In the genomic region with DNA sequence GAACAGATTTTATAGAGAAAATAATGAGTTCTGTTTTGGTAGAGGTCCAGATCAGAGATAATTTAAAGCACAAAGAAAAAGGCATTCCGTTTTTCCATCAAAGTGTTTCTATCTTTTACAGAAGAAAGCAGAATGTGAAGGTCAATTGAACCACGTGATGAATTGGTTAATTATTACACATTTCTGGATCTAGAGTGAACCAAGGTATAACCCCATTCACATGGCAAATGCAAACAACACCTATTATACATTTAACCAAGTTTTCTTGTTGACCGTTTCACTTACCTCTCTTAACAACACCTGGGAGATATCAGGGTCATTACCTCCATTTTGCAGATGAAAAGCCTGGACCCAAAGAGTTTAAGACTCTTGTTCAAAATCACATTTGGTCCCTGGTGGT, we compare ENCODE assay signal across 1 cellular context.
TF ChIP-seq lines count a peak whose summit lies in the region.

No MANE protein-coding gene starts in this region.

TF ChIP-seq in GM12878, 131 proteins besides CTCF, POLR2A, EP300 and RAD21:
- no peak for TF ChIP-seq ZBTB33 (IDR thresholded peaks at IDR 0.05)
- 0 out of 2 replicates have a peak, but pooled peaks have one; percentile 20 for TF ChIP-seq RAD51 (IDR thresholded peaks at IDR 0.05)
